In genomic region chr11:45400594-45400993, GRCh38 we compare ENCODE assay signal across 19 cellular contexts.
DNase-seq lines count a peak whose midpoint lies in the region; ATAC-seq and TF ChIP-seq lines count a peak whose summit lies in the region.
"Had no signal": no experiment of that assay in that cellular context is flagged by ENCODE, and none has a peak within 500 bp of the region (broad histone marks: within the 10 kb centered on the region; RNA-seq: fewer than 3 reads in every experiment).

No MANE protein-coding gene starts in this region.

- H3K36me3 Mint-ChIP-seq in osteocyte (ENCODE audit: unreplicated experiment): no peaks in the 10 kb centered on the region
- H3K36me3 Mint-ChIP-seq in type B pancreatic cell: no peaks in the 10 kb centered on the region
- H3K36me3 Mint-ChIP-seq: activated naive CD8-positive, alpha-beta T cell treated with anti-CD3 and anti-CD28 coated beads for 36 hours; CD8-positive, alpha-beta memory T cell had no signal

- peak; percentile 82 for DNase-seq in EH (ENCODE audit: low read depth)
- DNase-seq in NCI-H226: peak; percentile 29
- peak; percentile 78 for DNase-seq in dermis blood vessel endothelial cell
- DNase-seq in osteocyte (ENCODE audit: extremely low spot score, unreplicated experiment): no peak
- no peak for DNase-seq in type B pancreatic cell (ENCODE audit: extremely low spot score, unreplicated experiment)
- no peak for DNase-seq in epidermal melanocyte (ENCODE audit: insufficient read length, low spot score)
- DNase-seq: activated CD8-positive, alpha-beta memory T cell treated with anti-CD3 and anti-CD28 coated beads, Interleukin-2, amount 50 U/mL, for 4 hours; activated naive CD8-positive, alpha-beta T cell treated with anti-CD3 and anti-CD28 coated beads for 36 hours; CD8-positive, alpha-beta memory T cell; glutamatergic neuron; left cardiac atrium; NCI-H1930; NCI-H82; sigmoid colon; WERI-Rb-1 had no signal

- peaks cover 14% of the 10 kb centered on the region for H3K4me1 Mint-ChIP-seq in osteocyte (ENCODE audit: unreplicated experiment)
- H3K4me1 Mint-ChIP-seq in type B pancreatic cell (ENCODE audit: unreplicated experiment): peaks cover 4% of the 10 kb centered on the region
- H3K4me1 Mint-ChIP-seq: activated naive CD8-positive, alpha-beta T cell treated with anti-CD3 and anti-CD28 coated beads for 36 hours; CD8-positive, alpha-beta memory T cell had no signal

- H3K4me3 Mint-ChIP-seq in osteocyte (ENCODE audit: unreplicated experiment): no peak overlapping the region
- no peak overlapping the region for H3K4me3 Mint-ChIP-seq in type B pancreatic cell
- H3K4me3 Mint-ChIP-seq: activated naive CD8-positive, alpha-beta T cell treated with anti-CD3 and anti-CD28 coated beads for 36 hours; CD8-positive, alpha-beta memory T cell; dendritic cell treated with granulocyte-macrophage colony-stimulating factor and Interleukin-4, amounts not matched to agents 40 ng/mL and 50 ng/mL, for 4 days; nephron had no signal

- H3K27ac Mint-ChIP-seq in osteocyte (ENCODE audit: unreplicated experiment) (peak overlapping the region; percentile 24), type B pancreatic cell (no peak overlapping the region)
- H3K27ac Mint-ChIP-seq: activated naive CD8-positive, alpha-beta T cell treated with anti-CD3 and anti-CD28 coated beads for 36 hours; dendritic cell treated with granulocyte-macrophage colony-stimulating factor and Interleukin-4, amounts not matched to agents 40 ng/mL and 50 ng/mL, for 4 days; nephron had no signal

- H3K9me3 Mint-ChIP-seq in osteocyte (ENCODE audit: unreplicated experiment) (no peaks in the 10 kb centered on the region), type B pancreatic cell (no peaks in the 10 kb centered on the region)
- H3K9me3 Mint-ChIP-seq: activated naive CD8-positive, alpha-beta T cell treated with anti-CD3 and anti-CD28 coated beads for 36 hours; CD8-positive, alpha-beta memory T cell; dendritic cell treated with granulocyte-macrophage colony-stimulating factor and Interleukin-4, amounts not matched to agents 40 ng/mL and 50 ng/mL, for 4 days; nephron had no signal

- TF ChIP-seq CTCF in osteocyte (IDR thresholded peaks at IDR 0.05) (no peak), type B pancreatic cell (conservative IDR thresholded peaks at IDR 0.05) (no peak)

- ATAC-seq in GM19467 (IDR thresholded peaks at IDR 0.05; ENCODE audit: unreplicated experiment): no peak
- ATAC-seq in GM19452 (IDR thresholded peaks at IDR 0.05; ENCODE audit: unreplicated experiment): no peak
- ATAC-seq: left cardiac atrium had no signal

- H3K27me3 Mint-ChIP-seq in osteocyte (ENCODE audit: unreplicated experiment) (peaks cover 8% of the 10 kb centered on the region), type B pancreatic cell (peaks cover 21% of the 10 kb centered on the region)

Comparison
In these comparisons a context has a peak if more than half of its experiments do, and no peak if none do; other contexts are left out.
1. DNase-seq: peak in EH (single experiment), NCI-H226 (single experiment) and dermis blood vessel endothelial cell (single experiment); none in osteocyte (single experiment), type B pancreatic cell (single experiment) and epidermal melanocyte (single experiment).